In genomic region chr6:101516553-101516952, GRCh38 we compare ENCODE assay signal across 16 cellular contexts.
A peak's percentile ranks its signal among the peaks of the same experiment; 100 is the strongest.
DNase-seq lines count a peak whose midpoint lies in the region; FAIRE-seq and TF ChIP-seq lines count a peak whose summit lies in the region.
"Had no signal": no experiment of that assay in that cellular context is flagged by ENCODE, and none has a peak within 500 bp of the region (broad histone marks: within the 10 kb centered on the region; RNA-seq: fewer than 3 reads in every experiment).

No MANE protein-coding gene starts in this region.

- H3K4me1 Mint-ChIP-seq in nephron, result peaks cover 4% of the 10 kb centered on the region
- H3K4me1 Mint-ChIP-seq: CD4-positive, alpha-beta memory T cell had no signal

- H3K27ac Mint-ChIP-seq in nephron, result peak overlapping the region; percentile 42 to 85 (median 46)
- H3K27ac Mint-ChIP-seq: CD4-positive, alpha-beta memory T cell; GM23338 had no signal

- no peaks in the 10 kb centered on the region for H3K9me3 Mint-ChIP-seq in nephron
- H3K9me3 Mint-ChIP-seq: GM23338, H9 had no signal

- no peak overlapping the region for H3K4me3 Mint-ChIP-seq in nephron
- H3K4me3 Mint-ChIP-seq: GM23338, H9 had no signal

- H3K36me3 Mint-ChIP-seq in nephron (ENCODE audit: low read depth), result no peaks in the 10 kb centered on the region
- H3K36me3 Mint-ChIP-seq: CD4-positive, alpha-beta memory T cell had no signal

- FAIRE-seq in islet of Langerhans (lab: Jason Lieb, UNC), result peak; percentile 55
- FAIRE-seq: A549, G401.6, GM12891 had no signal

- peak; percentile 19 for DNase-seq in NCI-H1105 (lab: John Stamatoyannopoulos, UW)
- DNase-seq in NCI-H2081 (lab: John Stamatoyannopoulos, UW), result peak; percentile 1 to 49
- DNase-seq in cortex of kidney (lab: John Stamatoyannopoulos, UW), result no peak
- no peak for DNase-seq in HK-2 (ENCODE audit: unreplicated experiment)
- DNase-seq: BE2C; CD4-positive, alpha-beta memory T cell; DMS153; DMS79 treated with DMSO at 0.1 percent for 48 hours; EL; H9 had no signal

- no peak for TF ChIP-seq CTCF in nephron (IDR thresholded peaks at IDR 0.05; ENCODE audit: unreplicated experiment in 3 of 3)

- H3K27me3 Mint-ChIP-seq in nephron (ENCODE audit: low read depth), result no peaks in the 10 kb centered on the region
- H3K27me3 Mint-ChIP-seq: CD4-positive, alpha-beta memory T cell had no signal

Comparison
In these comparisons a context has a peak if more than half of its experiments do, and no peak if none do; other contexts are left out.
1. DNase-seq: peak in NCI-H1105 (single experiment) and NCI-H2081 (2 of 2); none in cortex of kidney (single experiment) and HK-2 (single experiment).